8 cellular contexts compared by ENCODE assay signal in genomic region chr1:23452011-23452411, GRCh38. TPM values are rescaled to one million over a fixed set of nuclear protein-coding genes. Genes with fewer than 3 reads are reported as not detected.
DNase-seq lines count a peak whose midpoint lies in the region; ATAC-seq, FAIRE-seq and TF ChIP-seq lines count a peak whose summit lies in the region.

No MANE protein-coding gene starts in this region.

- H3K27me3 ChIP-seq in GM23338 (ENCODE audit: insufficient read depth) (no peaks in the 10 kb centered on the region), bronchial epithelial cell (ENCODE audit: control insufficient read depth, insufficient read depth, low read length) (peaks cover 2% of the 10 kb centered on the region), osteoblast (ENCODE audit: insufficient read depth, low read length) (no peaks in the 10 kb centered on the region)

- H3K4me3 ChIP-seq in GM23338 = no peak overlapping the region
- H3K4me3 ChIP-seq in bronchial epithelial cell (ENCODE audit: low read depth, low read length) = no peak overlapping the region
- no peak overlapping the region for H3K4me3 ChIP-seq in osteoblast (ENCODE audit: insufficient read depth, low read length)

- FAIRE-seq in bronchial epithelial cell (lab: Jason Lieb, UNC) = peak; percentile 97

- DNase-seq in GM23338 (ENCODE audit: low spot score) (no peak), NCI-H69 (lab: John Stamatoyannopoulos, UW) (peak; percentile 45), bronchial epithelial cell (ENCODE audit: low read depth) (peak; percentile 87), osteoblast (ENCODE audit: insufficient read length, low spot score, missing footprints) (no peak), SKM-1 (lab: John Stamatoyannopoulos, UW; ENCODE audit: unreplicated experiment) (no peak), AML-193 (lab: John Stamatoyannopoulos, UW) (no peak)

- H3K4me2 ChIP-seq in GM23338 (no peak overlapping the region), osteoblast (ENCODE audit: insufficient read depth, low read length) (peak overlapping the region; percentile 44)

- H4K20me1 ChIP-seq in GM23338 (replicated peaks; ENCODE audit: insufficient read depth) (peaks cover 11% of the 10 kb centered on the region), osteoblast (ENCODE audit: insufficient read depth, low read length) (peaks cover 13% of the 10 kb centered on the region)

- H3K27ac Mint-ChIP-seq in GM23338 = 0 out of 2 replicates have a peak overlapping the region, but pooled peaks have one; percentile 30

- peaks cover 2% of the 10 kb centered on the region for H3K27me3 Mint-ChIP-seq in GM23338 (ENCODE audit: insufficient read depth, low read depth, poor library complexity)

- H3K4me3 Mint-ChIP-seq in GM23338 = no peak overlapping the region

- ATAC-seq in GM23338 = no peak
- ATAC-seq in HG03354 (IDR thresholded peaks at IDR 0.05; ENCODE audit: poor library complexity, severe bottlenecking, unreplicated experiment) = no peak
- no peak for ATAC-seq in HG02571 (IDR thresholded peaks at IDR 0.05; ENCODE audit: unreplicated experiment)

- no peaks in the 10 kb centered on the region for H3K9me3 Mint-ChIP-seq in GM23338

- no peak for TF ChIP-seq CTCF in GM23338 (conservative IDR thresholded peaks at IDR 0.05; ENCODE audit: low read depth in 2 of 2)
- no peak for TF ChIP-seq CTCF in bronchial epithelial cell (IDR thresholded peaks at IDR 0.05; ENCODE audit: insufficient read depth, low read length, severe bottlenecking)
- TF ChIP-seq CTCF in osteoblast (IDR thresholded peaks at IDR 0.05; ENCODE audit: extremely low read depth, low read depth, low read length) = no peak

- H3F3A ChIP-seq in GM23338 (replicated peaks; ENCODE audit: low read depth) = no peaks in the 10 kb centered on the region

- H3K4me1 Mint-ChIP-seq in GM23338 = no peaks in the 10 kb centered on the region

- peaks cover 15% of the 10 kb centered on the region for H3K36me3 Mint-ChIP-seq in GM23338 (ENCODE audit: low read depth)

- no peaks in the 10 kb centered on the region for H3K9me3 ChIP-seq in osteoblast (ENCODE audit: low read depth, low read length)

- H3K4me1 ChIP-seq in GM23338 (ENCODE audit: insufficient read depth) (no peaks in the 10 kb centered on the region), osteoblast (ENCODE audit: insufficient read depth, low read length) (peaks cover 30% of the 10 kb centered on the region)

- H3K27ac ChIP-seq in GM23338 (ENCODE audit: low read depth) = no peak overlapping the region
- H3K27ac ChIP-seq in osteoblast (ENCODE audit: low read depth, low read length) = peak overlapping the region; percentile 58

- no peaks in the 10 kb centered on the region for H3K79me2 ChIP-seq in GM23338 (replicated peaks; ENCODE audit: insufficient read depth)
- H3K79me2 ChIP-seq in osteoblast (ENCODE audit: insufficient read depth, low read length) = no peaks in the 10 kb centered on the region

- no peaks in the 10 kb centered on the region for H3K9me2 ChIP-seq in GM23338 (ENCODE audit: insufficient read depth)

- 0 out of 2 replicates have a peak, but pooled peaks cover 4% of the 10 kb centered on the region for H3K36me3 ChIP-seq in GM23338 (ENCODE audit: insufficient read depth)
- no peaks in the 10 kb centered on the region for H3K36me3 ChIP-seq in bronchial epithelial cell (ENCODE audit: control insufficient read depth, insufficient read depth, low read length)
- H3K36me3 ChIP-seq in osteoblast (ENCODE audit: insufficient read depth, low read length) = peaks cover 12% of the 10 kb centered on the region

- H2AFZ ChIP-seq in GM23338 (no peak overlapping the region), osteoblast (ENCODE audit: low read length) (peak overlapping the region; percentile 67)

TF ChIP-seq in GM23338, 12 proteins besides CTCF, POLR2A, EP300 and RAD21 (continues in another document):
- no peak for TF ChIP-seq ZNF114 (CRISPR knock-in tag; IDR thresholded peaks at IDR 0.05)
- TF ChIP-seq, protein P1, sequence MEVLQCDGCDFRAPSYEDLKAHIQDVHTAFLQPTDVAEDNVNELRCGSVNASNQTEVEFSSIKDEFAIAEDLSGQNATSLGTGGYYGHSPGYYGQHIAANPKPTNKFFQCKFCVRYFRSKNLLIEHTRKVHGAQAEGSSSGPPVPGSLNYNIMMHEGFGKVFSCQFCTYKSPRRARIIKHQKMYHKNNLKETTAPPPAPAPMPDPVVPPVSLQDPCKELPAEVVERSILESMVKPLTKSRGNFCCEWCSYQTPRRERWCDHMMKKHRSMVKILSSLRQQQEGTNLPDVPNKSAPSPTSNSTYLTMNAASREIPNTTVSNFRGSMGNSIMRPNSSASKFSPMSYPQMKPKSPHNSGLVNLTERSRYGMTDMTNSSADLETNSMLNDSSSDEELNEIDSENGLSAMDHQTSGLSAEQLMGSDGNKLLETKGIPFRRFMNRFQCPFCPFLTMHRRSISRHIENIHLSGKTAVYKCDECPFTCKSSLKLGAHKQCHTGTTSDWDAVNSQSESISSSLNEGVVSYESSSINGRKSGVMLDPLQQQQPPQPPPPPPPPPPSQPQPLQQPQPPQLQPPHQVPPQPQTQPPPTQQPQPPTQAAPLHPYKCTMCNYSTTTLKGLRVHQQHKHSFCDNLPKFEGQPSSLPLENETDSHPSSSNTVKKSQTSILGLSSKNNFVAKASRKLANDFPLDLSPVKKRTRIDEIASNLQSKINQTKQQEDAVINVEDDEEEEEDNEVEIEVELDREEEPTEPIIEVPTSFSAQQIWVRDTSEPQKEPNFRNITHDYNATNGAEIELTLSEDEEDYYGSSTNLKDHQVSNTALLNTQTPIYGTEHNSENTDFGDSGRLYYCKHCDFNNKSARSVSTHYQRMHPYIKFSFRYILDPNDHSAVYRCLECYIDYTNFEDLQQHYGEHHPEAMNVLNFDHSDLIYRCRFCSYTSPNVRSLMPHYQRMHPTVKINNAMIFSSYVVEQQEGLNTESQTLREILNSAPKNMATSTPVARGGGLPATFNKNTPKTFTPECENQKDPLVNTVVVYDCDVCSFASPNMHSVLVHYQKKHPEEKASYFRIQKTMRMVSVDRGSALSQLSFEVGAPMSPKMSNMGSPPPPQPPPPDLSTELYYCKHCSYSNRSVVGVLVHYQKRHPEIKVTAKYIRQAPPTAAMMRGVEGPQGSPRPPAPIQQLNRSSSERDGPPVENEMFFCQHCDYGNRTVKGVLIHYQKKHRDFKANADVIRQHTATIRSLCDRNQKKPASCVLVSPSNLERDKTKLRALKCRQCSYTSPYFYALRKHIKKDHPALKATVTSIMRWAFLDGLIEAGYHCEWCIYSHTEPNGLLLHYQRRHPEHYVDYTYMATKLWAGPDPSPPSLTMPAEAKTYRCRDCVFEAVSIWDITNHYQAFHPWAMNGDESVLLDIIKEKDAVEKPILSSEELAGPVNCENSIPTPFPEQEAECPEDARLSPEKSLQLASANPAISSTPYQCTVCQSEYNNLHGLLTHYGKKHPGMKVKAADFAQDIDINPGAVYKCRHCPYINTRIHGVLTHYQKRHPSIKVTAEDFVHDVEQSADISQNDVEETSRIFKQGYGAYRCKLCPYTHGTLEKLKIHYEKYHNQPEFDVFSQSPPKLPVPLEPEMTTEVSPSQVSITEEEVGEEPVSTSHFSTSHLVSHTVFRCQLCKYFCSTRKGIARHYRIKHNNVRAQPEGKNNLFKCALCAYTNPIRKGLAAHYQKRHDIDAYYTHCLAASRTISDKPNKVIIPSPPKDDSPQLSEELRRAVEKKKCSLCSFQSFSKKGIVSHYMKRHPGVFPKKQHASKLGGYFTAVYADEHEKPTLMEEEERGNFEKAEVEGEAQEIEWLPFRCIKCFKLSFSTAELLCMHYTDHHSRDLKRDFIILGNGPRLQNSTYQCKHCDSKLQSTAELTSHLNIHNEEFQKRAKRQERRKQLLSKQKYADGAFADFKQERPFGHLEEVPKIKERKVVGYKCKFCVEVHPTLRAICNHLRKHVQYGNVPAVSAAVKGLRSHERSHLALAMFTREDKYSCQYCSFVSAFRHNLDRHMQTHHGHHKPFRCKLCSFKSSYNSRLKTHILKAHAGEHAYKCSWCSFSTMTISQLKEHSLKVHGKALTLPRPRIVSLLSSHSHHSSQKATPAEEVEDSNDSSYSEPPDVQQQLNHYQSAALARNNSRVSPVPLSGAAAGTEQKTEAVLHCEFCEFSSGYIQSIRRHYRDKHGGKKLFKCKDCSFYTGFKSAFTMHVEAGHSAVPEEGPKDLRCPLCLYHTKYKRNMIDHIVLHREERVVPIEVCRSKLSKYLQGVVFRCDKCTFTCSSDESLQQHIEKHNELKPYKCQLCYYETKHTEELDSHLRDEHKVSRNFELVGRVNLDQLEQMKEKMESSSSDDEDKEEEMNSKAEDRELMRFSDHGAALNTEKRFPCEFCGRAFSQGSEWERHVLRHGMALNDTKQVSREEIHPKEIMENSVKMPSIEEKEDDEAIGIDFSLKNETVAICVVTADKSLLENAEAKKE (CRISPR knock-in tag; IDR thresholded peaks at IDR 0.05) = no peak
- TF ChIP-seq, protein P2, sequence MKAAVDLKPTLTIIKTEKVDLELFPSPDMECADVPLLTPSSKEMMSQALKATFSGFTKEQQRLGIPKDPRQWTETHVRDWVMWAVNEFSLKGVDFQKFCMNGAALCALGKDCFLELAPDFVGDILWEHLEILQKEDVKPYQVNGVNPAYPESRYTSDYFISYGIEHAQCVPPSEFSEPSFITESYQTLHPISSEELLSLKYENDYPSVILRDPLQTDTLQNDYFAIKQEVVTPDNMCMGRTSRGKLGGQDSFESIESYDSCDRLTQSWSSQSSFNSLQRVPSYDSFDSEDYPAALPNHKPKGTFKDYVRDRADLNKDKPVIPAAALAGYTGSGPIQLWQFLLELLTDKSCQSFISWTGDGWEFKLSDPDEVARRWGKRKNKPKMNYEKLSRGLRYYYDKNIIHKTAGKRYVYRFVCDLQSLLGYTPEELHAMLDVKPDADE (IDR thresholded peaks at IDR 0.05) = no peak
- TF ChIP-seq CREB1 (CRISPR knock-in tag; IDR thresholded peaks at IDR 0.05; ENCODE audit: low read depth) = no peak

RNA-seq across cellular contexts. Expression of gene TCEA3, which starts 27.5 kb away (rescaled TPM):
- total RNA-seq in GM23338 (2014; rRNA removed; shearing (Covaris generic)) = not detected in 2 replicates
- polyA plus RNA-seq in GM23338 (2016; fragmentation: Nextera tagmentation; extraction: Ambion mirVana) = 0.19 TPM in 1 of 2 replicates, not detected in the other
- total RNA-seq in bronchial epithelial cell (6.6 and 10.5 TPM in 2 replicates), osteoblast (28.9 and 31.5 TPM in 2 replicates)

RNA-seq across cellular contexts. Expression of gene ASAP3, which starts 32.0 kb away (rescaled TPM):
- 78.3 and 98.2 TPM in 2 replicates for total RNA-seq in GM23338 (2014; rRNA removed; shearing (Covaris generic))
- 28.0 and 31.3 TPM in 2 replicates for polyA plus RNA-seq in GM23338 (2016; fragmentation: Nextera tagmentation; extraction: Ambion mirVana)
- total RNA-seq in bronchial epithelial cell (1.8 and 21.4 TPM in 2 replicates), osteoblast (107 and 119 TPM in 2 replicates)

Comparison
In these comparisons a context has a peak if more than half of its experiments do, and no peak if none do; other contexts are left out.
1. DNase-seq: peak in NCI-H69 (single experiment) and bronchial epithelial cell (single experiment); none in GM23338 (single experiment), osteoblast (single experiment), SKM-1 (single experiment) and AML-193 (0 of 2).